ENCODE assay signal across 28 cellular contexts in genomic region chr4:96809563-96809962, GRCh38.
DNase-seq lines count a peak whose midpoint lies in the region; ATAC-seq and TF ChIP-seq lines count a peak whose summit lies in the region.
"Had no signal": no experiment of that assay in that cellular context is flagged by ENCODE, and none has a peak within 500 bp of the region (broad histone marks: within the 10 kb centered on the region; RNA-seq: fewer than 3 reads in every experiment).

No MANE protein-coding gene starts in this region.

- TF ChIP-seq CTCF in DND-41 (IDR thresholded peaks at IDR 0.05; ENCODE audit: borderline replicate concordance, extremely low read depth, low read length, poor library complexity, severe bottlenecking) = peak; percentile 35

- H3K4me2 ChIP-seq in DND-41 (ENCODE audit: insufficient read depth, low read length) = peak overlapping the region; percentile 9; the same call in 1 of the 2 replicates
- H3K4me2 ChIP-seq: A549; BLaER1; BLaER1 treated with 17β-estradiol and CSF1 and Interleukin-3, amounts not matched to agents 10 nM and 100 nM had no signal

- H3K79me2 ChIP-seq in DND-41 (ENCODE audit: insufficient read depth, low read length) = no peaks in the 10 kb centered on the region

- H3K4me3 ChIP-seq in DND-41 (ENCODE audit: low read depth in 1 of 2, low read length in 2 of 2) = no peak overlapping the region
- H3K4me3 ChIP-seq: A549; BLaER1; BLaER1 treated with 17β-estradiol and CSF1 and Interleukin-3, amounts not matched to agents 10 nM and 100 nM had no signal

- no peak overlapping the region for H2AFZ ChIP-seq in DND-41 (ENCODE audit: low read depth, low read length)

- peaks cover 4% of the 10 kb centered on the region for H3K9me3 ChIP-seq in DND-41 (ENCODE audit: insufficient read depth, low read length, severe bottlenecking)
- H3K9me3 ChIP-seq: A549; BE2C; BLaER1; BLaER1 treated with 17β-estradiol and CSF1 and Interleukin-3, amounts not matched to agents 10 nM and 100 nM; Caco-2 had no signal

- H3K4me1 ChIP-seq in DND-41 (ENCODE audit: insufficient read depth, low read length) = peaks cover 36% of the 10 kb centered on the region
- H3K4me1 ChIP-seq: A549, BE2C, BLaER1, Caco-2 had no signal

- peak overlapping the region; percentile 20; the same call in 1 of the 2 replicates for H3K9ac ChIP-seq in DND-41 (ENCODE audit: low read depth, low read length)
- H3K9ac ChIP-seq: BLaER1; BLaER1 treated with 17β-estradiol and CSF1 and Interleukin-3, amounts not matched to agents 10 nM and 100 nM had no signal

- H3K27ac ChIP-seq in DND-41 (ENCODE audit: low read length) = peak overlapping the region; percentile 78
- H3K27ac ChIP-seq: 22Rv1; A549; BLaER1; BLaER1 treated with 17β-estradiol and CSF1 and Interleukin-3, amounts not matched to agents 10 nM and 100 nM; C4-2B had no signal

- ATAC-seq in DND-41 (ENCODE audit: insufficient read depth, low read depth) (peak; percentile 94), GM21529 (IDR thresholded peaks at IDR 0.05; ENCODE audit: unreplicated experiment) (no peak)
- ATAC-seq: A549; CD8-positive, alpha-beta T cell had no signal

- H3K27me3 ChIP-seq in DND-41 (ENCODE audit: insufficient read depth, low read length, poor library complexity) = no peaks in the 10 kb centered on the region
- H3K27me3 ChIP-seq: BE2C; BLaER1; BLaER1 treated with 17β-estradiol and CSF1 and Interleukin-3, amounts not matched to agents 10 nM and 100 nM had no signal

- H4K20me1 ChIP-seq in DND-41 (ENCODE audit: insufficient read depth, low read length) = no peaks in the 10 kb centered on the region
- H4K20me1 ChIP-seq: BLaER1; BLaER1 treated with 17β-estradiol and CSF1 and Interleukin-3, amounts not matched to agents 10 nM and 100 nM had no signal

- no peaks in the 10 kb centered on the region for H3K36me3 ChIP-seq in DND-41 (ENCODE audit: insufficient read depth, low read length)
- H3K36me3 ChIP-seq: BE2C; BLaER1; BLaER1 treated with 17β-estradiol and CSF1 and Interleukin-3, amounts not matched to agents 10 nM and 100 nM had no signal

- DNase-seq in CMK (ENCODE audit: low read depth) = peak; percentile 12
- DNase-seq in DND-41 = peak; percentile 64
- no peak for DNase-seq in GM03348 (ENCODE audit: low spot score)
- DNase-seq: 8988T; ACHN; AML-193; BE2C; C1 segment of cervical spinal cord; Caco-2; Calu3; CD4-positive, alpha-beta memory T cell; CD4-positive, alpha-beta T cell; CD4-positive, CD25-positive, alpha-beta regulatory T cell; CD8-positive, alpha-beta memory T cell; CD8-positive, alpha-beta T cell; COR-L47; DMS 273 treated with DMSO at 0.1 percent for 48 hours; DMS153; DMS53; DMS79; DMS79 treated with DMSO at 0.1 percent for 48 hours; EL had no signal
